1 cellular context compared by ENCODE assay signal in the genomic region with DNA sequence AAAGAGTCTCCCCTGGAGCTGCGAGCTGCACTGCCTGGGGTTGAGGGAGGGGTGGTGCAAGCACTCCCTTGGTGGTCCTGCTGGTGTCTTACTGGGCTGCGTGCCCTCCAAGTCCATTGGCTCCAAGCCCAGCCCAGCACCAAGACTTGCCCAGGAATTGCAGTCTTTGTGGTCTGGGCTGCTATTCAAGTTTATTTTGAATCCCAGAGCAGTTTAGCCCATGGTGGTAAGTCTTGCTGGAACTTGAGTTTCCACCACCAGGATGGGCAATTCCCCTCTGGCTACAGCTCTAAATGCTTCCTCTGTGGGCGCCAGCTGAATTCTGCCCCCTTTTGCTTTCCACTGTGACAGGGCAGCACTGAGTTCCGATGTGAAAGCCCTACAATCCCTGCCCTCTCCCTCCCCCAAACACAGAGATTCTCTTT.
TF ChIP-seq lines count a peak whose summit lies in the region.

No MANE protein-coding gene starts in this region.

TF ChIP-seq in HEK293, 187 proteins besides CTCF, POLR2A, EP300 and RAD21 (continued from another document):
- TF ChIP-seq, protein P1, sequence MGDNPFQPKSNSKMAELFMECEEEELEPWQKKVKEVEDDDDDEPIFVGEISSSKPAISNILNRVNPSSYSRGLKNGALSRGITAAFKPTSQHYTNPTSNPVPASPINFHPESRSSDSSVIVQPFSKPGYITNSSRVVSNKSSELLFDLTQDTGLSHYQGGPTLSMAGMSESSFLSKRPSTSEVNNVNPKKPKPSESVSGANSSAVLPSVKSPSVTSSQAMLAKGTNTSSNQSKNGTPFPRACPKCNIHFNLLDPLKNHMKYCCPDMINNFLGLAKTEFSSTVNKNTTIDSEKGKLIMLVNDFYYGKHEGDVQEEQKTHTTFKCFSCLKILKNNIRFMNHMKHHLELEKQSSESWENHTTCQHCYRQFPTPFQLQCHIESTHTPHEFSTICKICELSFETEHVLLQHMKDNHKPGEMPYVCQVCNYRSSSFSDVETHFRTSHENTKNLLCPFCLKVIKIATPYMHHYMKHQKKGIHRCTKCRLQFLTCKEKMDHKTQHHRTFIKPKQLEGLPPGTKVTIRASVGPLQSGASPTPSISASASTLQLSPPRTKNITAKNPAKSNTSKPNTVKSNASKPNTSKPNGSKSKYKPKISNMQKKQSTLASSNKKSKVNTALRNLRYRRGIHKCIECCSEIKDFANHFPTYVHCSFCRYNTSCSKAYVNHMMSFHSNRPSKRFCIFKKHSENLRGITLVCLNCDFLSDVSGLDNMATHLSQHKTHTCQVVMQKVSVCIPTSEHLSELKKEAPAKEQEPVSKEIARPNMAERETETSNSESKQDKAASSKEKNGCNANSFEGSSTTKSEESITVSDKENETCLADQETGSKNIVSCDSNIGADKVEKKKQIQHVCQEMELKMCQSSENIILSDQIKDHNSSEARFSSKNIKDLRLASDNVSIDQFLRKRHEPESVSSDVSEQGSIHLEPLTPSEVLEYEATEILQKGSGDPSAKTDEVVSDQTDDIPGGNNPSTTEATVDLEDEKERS (tag by site-specific recombination; IDR thresholded peaks at IDR 0.05), result no peak
- peak; percentile 89 for TF ChIP-seq GLIS1 (tag by site-specific recombination; IDR thresholded peaks at IDR 0.05)
- TF ChIP-seq ZFP69B (tag by site-specific recombination; IDR thresholded peaks at IDR 0.05), result no peak
- no peak for TF ChIP-seq WT1 (tag by site-specific recombination; IDR thresholded peaks at IDR 0.05)
- no peak for TF ChIP-seq ZNF776 (tag by site-specific recombination; IDR thresholded peaks at IDR 0.05; ENCODE audit: borderline replicate concordance)
